Comparison of ENCODE assay signal across 25 cellular contexts in the genomic region with DNA sequence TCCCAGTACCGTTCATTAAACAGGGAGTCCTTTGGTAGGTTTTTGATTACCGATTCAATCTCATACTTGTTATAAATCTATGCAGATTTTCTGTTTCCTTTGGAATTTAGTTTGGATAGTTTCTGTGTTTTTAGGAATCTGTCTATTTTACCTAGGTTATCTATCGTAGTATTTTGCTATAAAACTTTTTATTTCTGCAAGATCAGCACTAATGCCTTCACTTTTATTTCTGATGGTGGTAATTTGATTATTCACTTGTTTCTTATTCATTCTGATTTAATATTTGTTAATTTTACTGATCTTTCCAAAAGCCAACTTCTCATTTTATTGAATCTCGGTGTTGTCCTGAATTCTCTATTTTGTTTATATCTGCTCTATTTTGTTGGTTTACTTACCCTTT.
"Had no signal": no experiment of that assay in that cellular context is flagged by ENCODE, and none has a peak within 500 bp of the region (broad histone marks: within the 10 kb centered on the region; RNA-seq: fewer than 3 reads in every experiment).

No MANE protein-coding gene starts in this region.

- H3K9ac ChIP-seq: neural progenitor cell, parathyroid adenoma had no signal

- H3K36me3 ChIP-seq: colonic mucosa, gastrocnemius medialis, heart left ventricle, left lung, neural progenitor cell, stomach, thyroid gland had no signal

- H3K27ac ChIP-seq: colonic mucosa, epithelial cell of prostate, gastrocnemius medialis, heart left ventricle, left lung, neural progenitor cell, parathyroid adenoma, stomach, thyroid gland had no signal

- FAIRE-seq: islet of Langerhans had no signal

- H2AFZ ChIP-seq: neural progenitor cell, parathyroid adenoma had no signal

- ATAC-seq: esophagus mucosa; gastrocnemius medialis; heart left ventricle; left cardiac atrium; left lung; naive thymus-derived CD4-positive, alpha-beta T cell; sciatic nerve; stimulated activated effector memory CD8-positive, alpha-beta T cell treated with anti-CD3 and anti-CD28 coated beads, Interleukin-12 subunit alpha, Interleukin-12 subunit beta, amount 100 ng/mL, for 72 hours had no signal

- H3K4me1 ChIP-seq: colonic mucosa, gastrocnemius medialis, heart left ventricle, left lung, neural progenitor cell, parathyroid adenoma, stomach, thyroid gland had no signal

- H3K4me3 ChIP-seq: colonic mucosa, gastrocnemius medialis, heart left ventricle, left lung, neural progenitor cell, stomach, thyroid gland had no signal

- DNase-seq: colonic mucosa; effector CD8-positive, alpha-beta T cell; endodermal cell; foreskin fibroblast; gastrocnemius medialis; heart left ventricle; hippocampal formation; left cardiac atrium; left lung; mesendoderm; midbrain; naive thymus-derived CD4-positive, alpha-beta T cell; stimulated activated CD4-positive, alpha-beta T cell treated with anti-CD3 and anti-CD28 coated beads, Interleukin-2, amount 100 ng/mL, for 24 hours; stimulated activated CD4-positive, alpha-beta T cell treated with anti-CD3 and anti-CD28 coated beads, Interleukin-4, amount 100 ng/mL, for 24 hours; stimulated activated naive CD4-positive, alpha-beta T cell treated with Interleukin-2 at 50 U/mL for 16 hours; stomach; thyroid gland; trophoblast cell had no signal

- H3K9me3 ChIP-seq: colonic mucosa, gastrocnemius medialis, thyroid gland had no signal

- H3K27me3 ChIP-seq: colonic mucosa, gastrocnemius medialis, heart left ventricle, left lung, neural progenitor cell, stomach, thyroid gland had no signal

- H3K79me2 ChIP-seq: parathyroid adenoma had no signal

- H3K4me2 ChIP-seq: neural progenitor cell had no signal
